1 cellular context compared by ENCODE assay signal in genomic region chr9:72365525-72366256, GRCh38.
TF ChIP-seq lines count a peak whose summit lies in the region.

No MANE protein-coding gene starts in this region.

TF ChIP-seq in HepG2, 621 proteins besides CTCF, POLR2A, EP300 and RAD21 (continued from another document and continues in another):
- TF ChIP-seq ZBTB44 (CRISPR knock-in tag; IDR thresholded peaks at IDR 0.05) (no peak), POLR2G (IDR thresholded peaks at IDR 0.05; ENCODE audit: low read depth, low read length) (peak; percentile 69), ARNT (IDR thresholded peaks at IDR 0.05) (no peak), BATF2 (CRISPR knock-in tag; IDR thresholded peaks at IDR 0.05) (0 out of 2 replicates have a peak, but pooled peaks have one; percentile 61), ZBTB26 (CRISPR knock-in tag; IDR thresholded peaks at IDR 0.05; ENCODE audit: borderline replicate concordance) (peak; percentile 80; the same call in 1 of the 2 replicates), POLR2AphosphoS5 (IDR thresholded peaks at IDR 0.05; ENCODE audit: low read depth, low read length) (no peak), ZNF350 (CRISPR knock-in tag; IDR thresholded peaks at IDR 0.05; ENCODE audit: borderline replicate concordance, low read depth) (peak; percentile 89; the same call in 1 of the 2 replicates), CBX2 (IDR thresholded peaks at IDR 0.05; ENCODE audit: low read depth, low read length) (no peak), CBX2 (CRISPR knock-in tag; IDR thresholded peaks at IDR 0.05; ENCODE audit: low read depth) (peak; percentile 90; the same call in 1 of the 2 replicates), KDM4B (CRISPR knock-in tag; IDR thresholded peaks at IDR 0.05) (no peak), MIER2 (CRISPR knock-in tag; IDR thresholded peaks at IDR 0.05) (no peak), HOXA9 (CRISPR knock-in tag; IDR thresholded peaks at IDR 0.05; ENCODE audit: borderline replicate concordance) (no peak), RNF219 (CRISPR knock-in tag; IDR thresholded peaks at IDR 0.05) (0 out of 2 replicates have a peak, but pooled peaks have one; percentile 0), THYN1 (CRISPR knock-in tag; IDR thresholded peaks at IDR 0.05; ENCODE audit: borderline replicate concordance, low read depth) (no peak), ZNF501 (CRISPR knock-in tag; IDR thresholded peaks at IDR 0.05) (peak; percentile 92), PPARG (CRISPR knock-in tag; conservative IDR thresholded peaks at IDR 0.05) (no peak; the same call in 1 of the 2 replicates), PAX8 (CRISPR knock-in tag; IDR thresholded peaks at IDR 0.05; ENCODE audit: borderline replicate concordance) (no peak), ZNF660 (CRISPR knock-in tag; IDR thresholded peaks at IDR 0.05; ENCODE audit: borderline replicate concordance, low read depth) (no peak), MXD4 (CRISPR knock-in tag; IDR thresholded peaks at IDR 0.05) (peak; percentile 39; the same call in 1 of the 2 replicates), BCL3 (CRISPR knock-in tag; IDR thresholded peaks at IDR 0.05) (peak; percentile 20; the same call in 1 of the 2 replicates), ZNF264 (CRISPR knock-in tag; IDR thresholded peaks at IDR 0.05) (no peak), HINFP (CRISPR knock-in tag; IDR thresholded peaks at IDR 0.05; ENCODE audit: low read depth) (no peak), KDM6A (CRISPR knock-in tag; IDR thresholded peaks at IDR 0.05; ENCODE audit: low read depth) (peak; percentile 54; the same call in 1 of the 2 replicates), FOXA1 (IDR thresholded peaks at IDR 0.05) (no peak), FOXA1 (CRISPR knock-in tag; IDR thresholded peaks at IDR 0.05) (no peak), ZNF224 (CRISPR knock-in tag; IDR thresholded peaks at IDR 0.05) (peak; percentile 75; the same call in 1 of the 2 replicates), ZNF180 (CRISPR knock-in tag; IDR thresholded peaks at IDR 0.05; ENCODE audit: borderline replicate concordance, low read depth) (no peak), ZGPAT (CRISPR knock-in tag; IDR thresholded peaks at IDR 0.05) (peak; percentile 68; the same call in 1 of the 2 replicates), ZNF614 (CRISPR knock-in tag; IDR thresholded peaks at IDR 0.05; ENCODE audit: borderline replicate concordance) (peak; percentile 46; the same call in 1 of the 2 replicates), ZNF281 (CRISPR knock-in tag; IDR thresholded peaks at IDR 0.05; ENCODE audit: borderline replicate concordance) (peak; percentile 55), TFDP1 (CRISPR knock-in tag; IDR thresholded peaks at IDR 0.05; ENCODE audit: borderline replicate concordance) (peak; percentile 76; the same call in 1 of the 2 replicates), TCF12 (IDR thresholded peaks at IDR 0.05) (no peak), TCF12 (CRISPR knock-in tag; IDR thresholded peaks at IDR 0.05) (no peak), RAD51 (IDR thresholded peaks at IDR 0.05; ENCODE audit: borderline replicate concordance) (no peak), HOXA3 (CRISPR knock-in tag; IDR thresholded peaks at IDR 0.05) (peak; percentile 50), FIP1L1 (IDR thresholded peaks at IDR 0.05; ENCODE audit: borderline replicate concordance, insufficient read depth, low read depth, low read length) (no peak; the same call in 1 of the 2 replicates), U2AF1 (optimal IDR thresholded peaks at IDR 0.05; ENCODE audit: low read depth, low read length) (no peak), SNAPC5 (CRISPR knock-in tag; IDR thresholded peaks at IDR 0.05; ENCODE audit: borderline replicate concordance) (no peak), ZNF652 (CRISPR knock-in tag; IDR thresholded peaks at IDR 0.05; ENCODE audit: borderline replicate concordance, low read depth) (no peak), SNAPC4 (CRISPR knock-in tag; IDR thresholded peaks at IDR 0.05) (no peak; the same call in 1 of the 2 replicates), MEF2D (CRISPR knock-in tag; IDR thresholded peaks at IDR 0.05) (peak; percentile 93; the same call in 1 of the 2 replicates)
